In the genomic region with DNA sequence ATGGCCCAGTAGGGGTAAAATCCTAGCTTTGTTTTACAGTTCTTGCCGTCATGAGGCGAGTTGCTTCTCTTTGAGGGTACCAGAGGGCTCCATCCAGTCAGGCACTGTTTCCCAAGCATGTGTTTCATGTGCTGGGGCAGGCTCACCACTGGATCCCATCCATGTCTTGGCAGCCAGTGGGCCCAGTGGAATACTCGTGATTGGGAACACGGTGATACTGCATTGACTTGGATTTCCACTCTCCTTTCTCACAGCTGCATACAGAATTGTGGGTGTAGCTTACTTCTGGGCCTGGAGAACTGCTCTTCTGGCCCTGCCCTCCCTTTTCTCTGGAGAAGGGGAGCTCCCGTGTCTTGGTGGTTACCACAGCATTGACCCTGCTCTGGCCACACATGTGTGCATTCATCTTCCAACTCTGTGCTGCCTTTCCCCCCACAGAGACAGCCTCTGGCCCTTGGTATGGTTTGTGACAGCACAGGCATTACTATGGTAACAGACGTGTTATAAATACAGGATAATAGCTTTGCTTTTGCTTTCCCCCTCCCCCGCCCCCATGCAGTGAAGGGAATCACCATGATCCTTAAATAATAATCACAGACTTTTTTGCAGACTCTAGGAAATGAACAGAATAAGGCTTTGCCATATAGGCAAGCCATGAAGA, we compare ENCODE assay signal across 1 cellular context.
TF ChIP-seq lines count a peak whose summit lies in the region.

No MANE protein-coding gene starts in this region.

TF ChIP-seq in WTC11, 78 proteins besides CTCF, POLR2A, EP300 and RAD21 (continued from another document):
- TF ChIP-seq, protein P1, sequence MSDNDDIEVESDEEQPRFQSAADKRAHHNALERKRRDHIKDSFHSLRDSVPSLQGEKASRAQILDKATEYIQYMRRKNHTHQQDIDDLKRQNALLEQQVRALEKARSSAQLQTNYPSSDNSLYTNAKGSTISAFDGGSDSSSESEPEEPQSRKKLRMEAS (CRISPR knock-in tag; IDR thresholded peaks at IDR 0.05): no peak
- TF ChIP-seq, protein P2, sequence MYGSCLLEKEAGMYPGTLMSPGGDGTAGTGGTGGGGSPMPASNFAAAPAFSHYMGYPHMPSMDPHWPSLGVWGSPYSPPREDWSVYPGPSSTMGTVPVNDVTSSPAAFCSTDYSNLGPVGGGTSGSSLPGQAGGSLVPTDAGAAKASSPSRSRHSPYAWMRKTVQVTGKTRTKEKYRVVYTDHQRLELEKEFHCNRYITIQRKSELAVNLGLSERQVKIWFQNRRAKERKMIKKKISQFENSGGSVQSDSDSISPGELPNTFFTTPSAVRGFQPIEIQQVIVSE (CRISPR knock-in tag; IDR thresholded peaks at IDR 0.05; ENCODE audit: borderline replicate concordance): no peak
- TF ChIP-seq ZNF138 (CRISPR knock-in tag; conservative IDR thresholded peaks at IDR 0.05) (no peak), RELA (CRISPR knock-in tag; IDR thresholded peaks at IDR 0.05; ENCODE audit: borderline replicate concordance) (no peak), ZNF423 (CRISPR knock-in tag; IDR thresholded peaks at IDR 0.05) (no peak), PRRX2 (CRISPR knock-in tag; IDR thresholded peaks at IDR 0.05) (no peak), JUN (CRISPR knock-in tag; IDR thresholded peaks at IDR 0.05) (no peak), NFYB (CRISPR knock-in tag; conservative IDR thresholded peaks at IDR 0.05; ENCODE audit: low read depth) (no peak), SMAD3 (CRISPR knock-in tag; IDR thresholded peaks at IDR 0.05; ENCODE audit: borderline replicate concordance) (no peak)
- TF ChIP-seq, protein P3, sequence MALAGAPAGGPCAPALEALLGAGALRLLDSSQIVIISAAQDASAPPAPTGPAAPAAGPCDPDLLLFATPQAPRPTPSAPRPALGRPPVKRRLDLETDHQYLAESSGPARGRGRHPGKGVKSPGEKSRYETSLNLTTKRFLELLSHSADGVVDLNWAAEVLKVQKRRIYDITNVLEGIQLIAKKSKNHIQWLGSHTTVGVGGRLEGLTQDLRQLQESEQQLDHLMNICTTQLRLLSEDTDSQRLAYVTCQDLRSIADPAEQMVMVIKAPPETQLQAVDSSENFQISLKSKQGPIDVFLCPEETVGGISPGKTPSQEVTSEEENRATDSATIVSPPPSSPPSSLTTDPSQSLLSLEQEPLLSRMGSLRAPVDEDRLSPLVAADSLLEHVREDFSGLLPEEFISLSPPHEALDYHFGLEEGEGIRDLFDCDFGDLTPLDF (CRISPR knock-in tag; IDR thresholded peaks at IDR 0.05): no peak
- TF ChIP-seq, protein P4, sequence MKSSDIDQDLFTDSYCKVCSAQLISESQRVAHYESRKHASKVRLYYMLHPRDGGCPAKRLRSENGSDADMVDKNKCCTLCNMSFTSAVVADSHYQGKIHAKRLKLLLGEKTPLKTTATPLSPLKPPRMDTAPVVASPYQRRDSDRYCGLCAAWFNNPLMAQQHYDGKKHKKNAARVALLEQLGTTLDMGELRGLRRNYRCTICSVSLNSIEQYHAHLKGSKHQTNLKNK (CRISPR knock-in tag; IDR thresholded peaks at IDR 0.05): no peak
- TF ChIP-seq, protein P5, sequence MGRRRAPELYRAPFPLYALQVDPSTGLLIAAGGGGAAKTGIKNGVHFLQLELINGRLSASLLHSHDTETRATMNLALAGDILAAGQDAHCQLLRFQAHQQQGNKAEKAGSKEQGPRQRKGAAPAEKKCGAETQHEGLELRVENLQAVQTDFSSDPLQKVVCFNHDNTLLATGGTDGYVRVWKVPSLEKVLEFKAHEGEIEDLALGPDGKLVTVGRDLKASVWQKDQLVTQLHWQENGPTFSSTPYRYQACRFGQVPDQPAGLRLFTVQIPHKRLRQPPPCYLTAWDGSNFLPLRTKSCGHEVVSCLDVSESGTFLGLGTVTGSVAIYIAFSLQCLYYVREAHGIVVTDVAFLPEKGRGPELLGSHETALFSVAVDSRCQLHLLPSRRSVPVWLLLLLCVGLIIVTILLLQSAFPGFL (CRISPR knock-in tag; IDR thresholded peaks at IDR 0.05; ENCODE audit: borderline replicate concordance): no peak
- TF ChIP-seq, protein P6, sequence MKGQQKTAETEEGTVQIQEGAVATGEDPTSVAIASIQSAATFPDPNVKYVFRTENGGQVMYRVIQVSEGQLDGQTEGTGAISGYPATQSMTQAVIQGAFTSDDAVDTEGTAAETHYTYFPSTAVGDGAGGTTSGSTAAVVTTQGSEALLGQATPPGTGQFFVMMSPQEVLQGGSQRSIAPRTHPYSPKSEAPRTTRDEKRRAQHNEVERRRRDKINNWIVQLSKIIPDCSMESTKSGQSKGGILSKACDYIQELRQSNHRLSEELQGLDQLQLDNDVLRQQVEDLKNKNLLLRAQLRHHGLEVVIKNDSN (CRISPR knock-in tag; IDR thresholded peaks at IDR 0.05): no peak
